Comparison of ENCODE assay signal across 25 cellular contexts in genomic region chr1:33818071-33818470, GRCh38. TPM values are rescaled to one million over a fixed set of nuclear protein-coding genes. Genes with fewer than 3 reads are reported as not detected.
DNase-seq lines count a peak whose midpoint lies in the region; ATAC-seq and TF ChIP-seq lines count a peak whose summit lies in the region.
"Had no signal": no experiment of that assay in that cellular context is flagged by ENCODE, and none has a peak within 500 bp of the region (broad histone marks: within the 10 kb centered on the region; RNA-seq: fewer than 3 reads in every experiment).

No MANE protein-coding gene starts in this region.

- 71 to 82% (median 79%) methylated on average over 3 of the region's 3 CpGs for WGBS in heart left ventricle, 4 donors

- no peaks in the 10 kb centered on the region for H3K9me3 ChIP-seq in right atrium auricular region
- no peaks in the 10 kb centered on the region for H3K9me3 ChIP-seq in heart left ventricle
- H3K9me3 ChIP-seq: adrenal gland, suprapubic skin had no signal

- ATAC-seq in heart left ventricle, result no peak
- no peak for ATAC-seq in HG03159 (IDR thresholded peaks at IDR 0.05; ENCODE audit: unreplicated experiment)
- ATAC-seq: sciatic nerve had no signal

- H3K27ac ChIP-seq in right atrium auricular region (no peak overlapping the region), heart left ventricle (no peak overlapping the region)
- H3K27ac ChIP-seq: adrenal gland, suprapubic skin had no signal

- intact Hi-C loops in heart left ventricle (cut with DNase I), result no loop called here

- no peak for TF ChIP-seq POLR2A in heart left ventricle (IDR thresholded peaks at IDR 0.05)

- H3K4me1 ChIP-seq in right atrium auricular region (no peaks in the 10 kb centered on the region), heart left ventricle (no peaks in the 10 kb centered on the region)
- H3K4me1 ChIP-seq: adrenal gland, suprapubic skin had no signal

- H3K4me3 ChIP-seq in right atrium auricular region (no peak overlapping the region), heart left ventricle (no peak overlapping the region)
- H3K4me3 ChIP-seq: adrenal gland, suprapubic skin had no signal

- no peaks in the 10 kb centered on the region for H3K36me3 ChIP-seq in right atrium auricular region
- no peaks in the 10 kb centered on the region for H3K36me3 ChIP-seq in heart left ventricle
- H3K36me3 ChIP-seq: adrenal gland, suprapubic skin had no signal

- peak; percentile 11 for DNase-seq in right atrium auricular region (ENCODE audit: low spot score)
- no peak for DNase-seq in heart left ventricle
- peak; percentile 93 for DNase-seq in NCI-H510A (lab: John Stamatoyannopoulos, UW)
- DNase-seq in islet precursor cell, result peak; percentile 19
- no peak for DNase-seq in cerebellar nuclear complex (lab: John Stamatoyannopoulos, UW)
- no peak for DNase-seq in SHP77 (lab: John Stamatoyannopoulos, UW)
- DNase-seq in NCI-H1436 (lab: John Stamatoyannopoulos, UW), result no peak
- DNase-seq: activated B cell treated with CpG ODN at 0.5 μM for 24 hours; activated CD4-positive, alpha-beta memory T cell treated with anti-CD3 and anti-CD28 coated beads, Interleukin-2, amount 10 ng/mL, durations not matched to agents 7 days and 5 days; activated gamma-delta T cell treated with Interleukin-2 at 50 U/mL for 16 hours; activated T-cell treated with anti-CD3 and anti-CD28 coated beads for 4 hours; adrenal gland; C1 segment of cervical spinal cord; dermis blood vessel endothelial cell; foreskin fibroblast; hippocampal formation; KG1; T1000 had no signal

- TF ChIP-seq CTCF in right atrium auricular region (IDR thresholded peaks at IDR 0.05), result no peak
- TF ChIP-seq CTCF in heart left ventricle (IDR thresholded peaks at IDR 0.05), result no peak

- no peaks in the 10 kb centered on the region for H3K27me3 ChIP-seq in right atrium auricular region
- peaks cover 0 to 2% (median 0%) of the 10 kb centered on the region in 9 donors for H3K27me3 ChIP-seq in heart left ventricle
- H3K27me3 ChIP-seq: adrenal gland had no signal

RNA-seq across cellular contexts. Expression of gene HMGB4, which starts 45.8 kb away (rescaled TPM):
- total RNA-seq in right atrium auricular region, result not detected
- total RNA-seq in heart left ventricle, result not detected
- not detected for polyA plus RNA-seq in heart left ventricle
- total RNA-seq: activated B cell treated with CpG ODN at 0.5 μM for 24 hours; activated CD4-positive, alpha-beta memory T cell treated with anti-CD3 and anti-CD28 coated beads, Interleukin-2, amount 10 ng/mL, durations not matched to agents 7 days and 5 days; adrenal gland; dermis blood vessel endothelial cell; H4; HT1080; kidney epithelial cell; sciatic nerve; suprapubic skin had no signal
- polyA plus RNA-seq: adrenal gland, neural cell had no signal

Comparison
In these comparisons a context has a peak if more than half of its experiments do, and no peak if none do; other contexts are left out.
1. DNase-seq: peak in right atrium auricular region (single experiment), NCI-H510A (single experiment) and islet precursor cell (single experiment); none in heart left ventricle (0 of 5), cerebellar nuclear complex (0 of 2), SHP77 (0 of 2) and NCI-H1436 (single experiment).